Comparison of ENCODE assay signal across 1 cellular context in genomic region chr20:35597186-35597585, GRCh38.
TF ChIP-seq lines count a peak whose summit lies in the region.

No MANE protein-coding gene starts in this region.

TF ChIP-seq in H1, 55 proteins besides CTCF, POLR2A, EP300 and RAD21 (continued from another document):
- TF ChIP-seq CTBP2 (IDR thresholded peaks at IDR 0.05; ENCODE audit: borderline replicate concordance, insufficient read depth, insufficient read length, low read length) (no peak), ATF3 (IDR thresholded peaks at IDR 0.05; ENCODE audit: insufficient read depth, low read depth, low read length) (no peak), CBX5 (IDR thresholded peaks at IDR 0.05; ENCODE audit: low read depth, low read length) (no peak), KDM1A (IDR thresholded peaks at IDR 0.05; ENCODE audit: borderline replicate concordance, low read length) (no peak), KDM4A (IDR thresholded peaks at IDR 0.05; ENCODE audit: low read depth, low read length, severe bottlenecking) (no peak), CHD1 (IDR thresholded peaks at IDR 0.05; ENCODE audit: low read depth, low read length) (no peak)
